16 cellular contexts compared by ENCODE assay signal in genomic region chr2:169561364-169561763, GRCh38. TPM values are rescaled to one million over a fixed set of nuclear protein-coding genes. Genes with fewer than 3 reads are reported as not detected.
DNase-seq lines count a peak whose midpoint lies in the region; ATAC-seq, FAIRE-seq and TF ChIP-seq lines count a peak whose summit lies in the region.
"Had no signal": no experiment of that assay in that cellular context is flagged by ENCODE, and none has a peak within 500 bp of the region (broad histone marks: within the 10 kb centered on the region; RNA-seq: fewer than 3 reads in every experiment).

No MANE protein-coding gene starts in this region.

- no peaks in the 10 kb centered on the region for H3K9me1 ChIP-seq in K562 (ENCODE audit: control insufficient read depth, insufficient read depth, low read length)

- H3K4me1 ChIP-seq in Caco-2 (no peaks in the 10 kb centered on the region), K562 (replicated peaks in 1 of 2; ENCODE audit: control insufficient read depth in 2 of 2, insufficient read depth in 2 of 2, low read length in 2 of 2) (no peaks in the 10 kb centered on the region), small intestine (ENCODE audit: control insufficient read depth in 2 of 2, insufficient read depth in 1 of 2, low read depth in 1 of 2, low read length in 1 of 2) (no peaks in the 10 kb centered on the region)

- H3K9ac ChIP-seq in K562 (ENCODE audit: insufficient read depth in 1 of 2, low read depth in 2 of 2, low read length in 2 of 2): no peak overlapping the region

- 100% methylated on average over 1 of the region's 1 CpG for WGBS in K562 (ENCODE audit: insufficient coverage, low coverage, missing lambda C conversion rate)
- 97 to 100% (median 98%) methylated on average over 1 of the region's 1 CpG for WGBS in small intestine, 3 donors

- in situ Hi-C loops in K562 (cut with MboI): no loop called here

- peak overlapping the region; percentile 45 for H3K27ac Mint-ChIP-seq in T-helper 1 cell treated with Interleukin-12 subunit alpha and Interleukin-12 subunit beta and Interleukin-4 antibody, amounts not matched to agents 30 μg/mL and 1 μg/mL, for 36 hours
- H3K27ac Mint-ChIP-seq in Caco-2 (ENCODE audit: unreplicated experiment) (peak overlapping the region; percentile 39), T-helper 17 cell (no peak overlapping the region)

- TF ChIP-seq EP300 in K562 (IDR thresholded peaks at IDR 0.05; ENCODE audit: low read length): no peak

- DNase-seq in T-helper 1 cell (no peak), Caco-2 (no peak), NCI-H1694 (lab: John Stamatoyannopoulos, UW) (peak; percentile 15), K562 (ENCODE audit: extremely low read depth in 1 of 4, low spot score in 3 of 4) (no peak), NCI-H446 treated with DMSO at 0.1 percent for 48 hours (lab: John Stamatoyannopoulos, UW) (no peak), T-helper 17 cell (no peak), small intestine (no peak)
- DNase-seq: ACHN, H7, Karpas-422, MG63, NCI-H2029, NCI-H524 treated with DMSO at 0.1 percent for 48 hours, SHP77 had no signal

- no peaks in the 10 kb centered on the region for H3K4me1 Mint-ChIP-seq in T-helper 1 cell treated with Interleukin-12 subunit alpha and Interleukin-12 subunit beta and Interleukin-4 antibody, amounts not matched to agents 30 μg/mL and 1 μg/mL, for 36 hours (ENCODE audit: low read depth)
- no peaks in the 10 kb centered on the region for H3K4me1 Mint-ChIP-seq in Caco-2 (ENCODE audit: low read depth, unreplicated experiment)
- no peaks in the 10 kb centered on the region for H3K4me1 Mint-ChIP-seq in T-helper 17 cell
- H3K4me1 Mint-ChIP-seq: CD14-positive monocyte had no signal

- H3K27me3 Mint-ChIP-seq in T-helper 1 cell treated with Interleukin-12 subunit alpha and Interleukin-12 subunit beta and Interleukin-4 antibody, amounts not matched to agents 30 μg/mL and 1 μg/mL, for 36 hours (ENCODE audit: low read depth): no peaks in the 10 kb centered on the region
- H3K27me3 Mint-ChIP-seq in Caco-2 (ENCODE audit: insufficient read depth, unreplicated experiment) (no peaks in the 10 kb centered on the region), T-helper 17 cell (no peaks in the 10 kb centered on the region)

- no peak overlapping the region for H3K4me3 Mint-ChIP-seq in T-helper 1 cell treated with Interleukin-12 subunit alpha and Interleukin-12 subunit beta and Interleukin-4 antibody, amounts not matched to agents 30 μg/mL and 1 μg/mL, for 36 hours
- no peak overlapping the region for H3K4me3 Mint-ChIP-seq in Caco-2 (ENCODE audit: unreplicated experiment)
- no peak overlapping the region for H3K4me3 Mint-ChIP-seq in T-helper 17 cell
- H3K4me3 Mint-ChIP-seq: CD14-positive monocyte had no signal

- H4K20me1 ChIP-seq in K562 (replicated peaks; ENCODE audit: control insufficient read depth, insufficient read depth, low read length): no peaks in the 10 kb centered on the region

- H3K4me3 ChIP-seq in Caco-2 (ENCODE audit: low read depth, low read length) (no peak overlapping the region), K562 (no peak overlapping the region), small intestine (ENCODE audit: low read depth in 1 of 2, low read length in 2 of 2) (no peak overlapping the region)
- H3K4me3 ChIP-seq: MG63 had no signal

- ATAC-seq in K562 (no peak), T-helper 17 cell (no peak)

- no peaks in the 10 kb centered on the region for H3K9me3 Mint-ChIP-seq in T-helper 1 cell treated with Interleukin-12 subunit alpha and Interleukin-12 subunit beta and Interleukin-4 antibody, amounts not matched to agents 30 μg/mL and 1 μg/mL, for 36 hours
- H3K9me3 Mint-ChIP-seq in Caco-2 (ENCODE audit: unreplicated experiment): no peaks in the 10 kb centered on the region

- FAIRE-seq in K562 (lab: Jason Lieb, UNC) (no peak), small intestine (lab: Jason Lieb, UNC) (no peak)

- TF ChIP-seq RAD21 in K562 (CRISPR knock-in tag; conservative IDR thresholded peaks at IDR 0.05 in 1 of 2, IDR thresholded peaks at IDR 0.05 in 1 of 2): no peak

- H3K27me3 ChIP-seq in Caco-2 (replicated peaks; ENCODE audit: control insufficient read depth, insufficient read depth, low read length) (no peaks in the 10 kb centered on the region), K562 (ENCODE audit: control insufficient read depth in 2 of 2, insufficient read depth in 2 of 2, low read length in 2 of 2) (no peaks in the 10 kb centered on the region), small intestine (ENCODE audit: control insufficient read depth in 2 of 2, insufficient read depth in 2 of 2, low read length in 2 of 2) (no peaks in the 10 kb centered on the region)
- H3K27me3 ChIP-seq: MG63 had no signal

- TF ChIP-seq CTCF in Caco-2 (IDR thresholded peaks at IDR 0.05; ENCODE audit: insufficient read depth in 1 of 2, low read depth in 1 of 2, low read length in 1 of 2, severe bottlenecking in 1 of 2, unreplicated experiment in 1 of 2): no peak
- TF ChIP-seq CTCF in K562 (IDR thresholded peaks at IDR 0.05 in 2 of 3, conservative IDR thresholded peaks at IDR 0.05 in 1 of 3; ENCODE audit: insufficient read depth in 2 of 3, low read depth in 1 of 3, low read length in 3 of 3): no peak

- POLR2A ChIA-PET in Caco-2 (lab: Charles Lee): no interaction called here
- POLR2A ChIA-PET in K562 (lab: Yijun Ruan, JAX): interaction anchor here (0.6 to 3.4 kb wide), 2 partner anchors 11 to 33 kb away, joined by 3 to 17 read pairs; partner anchors contain the start of gene FASTKD1

- peaks cover 16% of the 10 kb centered on the region for H3K36me3 Mint-ChIP-seq in T-helper 1 cell treated with Interleukin-12 subunit alpha and Interleukin-12 subunit beta and Interleukin-4 antibody, amounts not matched to agents 30 μg/mL and 1 μg/mL, for 36 hours (ENCODE audit: low read depth)
- H3K36me3 Mint-ChIP-seq in Caco-2 (ENCODE audit: insufficient read depth, unreplicated experiment) (peaks cover 33% of the 10 kb centered on the region), T-helper 17 cell (ENCODE audit: low read depth) (no peaks in the 10 kb centered on the region)

- no peak overlapping the region for H3K4me2 ChIP-seq in K562 (ENCODE audit: insufficient read depth, low read length)

- intact Hi-C loops in Caco-2 (cut with micrococcal nuclease; ENCODE audit: unreplicated experiment): no loop called here
- intact Hi-C loops in K562 (cut with micrococcal nuclease): no loop called here

- BruUV-seq in Caco-2 (replicated peaks; lab: Mats Ljungman, UMichigan) (no TSS peak), K562 (replicated peaks; lab: Mats Ljungman, UMichigan) (no TSS peak)

- H3K9me3 ChIP-seq in Caco-2 (no peaks in the 10 kb centered on the region), K562 (replicated peaks; ENCODE audit: control insufficient read depth, insufficient read depth, low read depth, low read length) (no peaks in the 10 kb centered on the region), T-helper 17 cell (ENCODE audit: control insufficient read depth, low read length, poor library complexity, severe bottlenecking) (no peaks in the 10 kb centered on the region), small intestine (ENCODE audit: control insufficient read depth, low read depth) (no peaks in the 10 kb centered on the region)
- H3K9me3 ChIP-seq: MG63 had no signal

- TF ChIP-seq POLR2A in K562 (conservative IDR thresholded peaks at IDR 0.05): no peak

- H3K79me2 ChIP-seq in K562 (ENCODE audit: control insufficient read depth, insufficient read depth, low read length): peaks cover 6% of the 10 kb centered on the region; the same call in 1 of the 3 replicates

- CTCF ChIA-PET in Caco-2 (lab: Charles Lee) (no interaction called here), K562 (lab: Yijun Ruan, JAX; ENCODE audit: low intra/inter-chr PET ratio) (no interaction called here)

- no peaks in the 10 kb centered on the region for H3K36me3 ChIP-seq in Caco-2 (ENCODE audit: control insufficient read depth, insufficient read depth, low read length)
- H3K36me3 ChIP-seq in K562 (ENCODE audit: control insufficient read depth, insufficient read depth, low read length): peaks cover 61% of the 10 kb centered on the region
- peaks cover 0 to 5% of the 10 kb centered on the region in 2 donors for H3K36me3 ChIP-seq in small intestine (ENCODE audit: control insufficient read depth in 2 of 2, insufficient read depth in 2 of 2, low read length in 2 of 2)

- H3K27ac ChIP-seq in K562 (ENCODE audit: extremely low read depth, low read depth, low read length) (no peak overlapping the region), small intestine (ENCODE audit: low read depth in 1 of 2, low read length in 1 of 2) (no peak overlapping the region)

- no peak overlapping the region for H2AFZ ChIP-seq in K562 (ENCODE audit: low read depth, low read length)

RNA-seq across cellular contexts. Expression of gene FASTKD1, which starts 12.3 kb away (rescaled TPM):
- total RNA-seq in Caco-2 (2022) (27.6 and 36.8 TPM in 2 replicates), K562 (2014; rRNA removed) (54.2 and 63.5 TPM in 2 replicates), K562 (2014; rRNA removed; fragmentation: Illumina TruSeq; extraction: Trizol) (134 and 152 TPM in 2 replicates), K562 (2015; rRNA removed; fragmentation: Illumina TruSeq; extraction: Trizol) (111 and 119 TPM in 2 replicates), K562 (2021) (90.0 and 114 TPM in 2 replicates), T-helper 17 cell (10 to 100 TPM; 15.6 to 18.4 TPM)
- 126 and 375 TPM in 2 replicates for total RNA-seq in K562 (2011; cell fraction: chromatin; rRNA removed; ENCODE audit: low replicate concordance)
- total RNA-seq in K562 (2011; cell fraction: nucleolus; rRNA removed): 63.7 and 91.6 TPM in 2 replicates
- total RNA-seq in K562 (2011; cell fraction: nucleoplasm; rRNA removed): 176 and 221 TPM in 2 replicates
- polyA plus RNA-seq in K562 (2011; rRNA removed) (93.3 and 125 TPM in 2 replicates), K562 (2014; fragmentation: Illumina TruSeq; extraction: Trizol) (83.6 and 89.9 TPM in 2 replicates), K562 (2014; fragmentation: Nextera tagmentation; extraction: Ambion mirVana) (100 to 1,000 TPM; 121 to 132 TPM), K562 (2014; rRNA removed) (117 and 129 TPM in 2 replicates), small intestine (100 to 1,000 TPM in 1 of 3 donors, 10 to 100 TPM in 2; 37.2 to 110 (median 68.1) TPM)
- polyA plus RNA-seq in K562 (2011; cell fraction: cytosol; rRNA removed): 12.6 and 32.4 TPM in 2 replicates
- polyA plus RNA-seq in K562 (2011; cell fraction: nucleus; rRNA removed): 70.2 and 104 TPM in 2 replicates
- 72.3 and 82.3 TPM in 2 replicates for polyA plus RNA-seq in K562 (2012)
- 92.1 and 99.5 TPM in 2 replicates for polyA minus RNA-seq in K562 (2011; rRNA and poly(A)+ RNA removed)
- polyA minus RNA-seq in K562 (2011; cell fraction: cytosol; rRNA and poly(A)+ RNA removed): 26.0 and 34.5 TPM in 2 replicates
- 66.9 and 106 TPM in 2 replicates for polyA minus RNA-seq in K562 (2011; cell fraction: nucleus; rRNA and poly(A)+ RNA removed)

RNA-seq across cellular contexts. Expression of gene PPIG, which starts 22.8 kb away (rescaled TPM):
- total RNA-seq in Caco-2 (2022) (60.3 and 68.9 TPM in 2 replicates), K562 (2014; rRNA removed) (47.7 and 52.5 TPM in 2 replicates), K562 (2014; rRNA removed; fragmentation: Illumina TruSeq; extraction: Trizol) (124 and 153 TPM in 2 replicates), K562 (2015; rRNA removed; fragmentation: Illumina TruSeq; extraction: Trizol) (122 and 127 TPM in 2 replicates), K562 (2021) (63.7 and 75.2 TPM in 2 replicates), T-helper 17 cell (10 to 100 TPM; 64.3 to 66.0 TPM)
- total RNA-seq in K562 (2011; cell fraction: chromatin; rRNA removed; ENCODE audit: low replicate concordance): 39.3 and 132 TPM in 2 replicates
- total RNA-seq in K562 (2011; cell fraction: nucleolus; rRNA removed): 23.7 and 28.8 TPM in 2 replicates
- total RNA-seq in K562 (2011; cell fraction: nucleoplasm; rRNA removed): 43.7 and 59.3 TPM in 2 replicates
- polyA plus RNA-seq in K562 (2011; rRNA removed) (112 and 126 TPM in 2 replicates), K562 (2014; fragmentation: Illumina TruSeq; extraction: Trizol) (137 and 165 TPM in 2 replicates), K562 (2014; fragmentation: Nextera tagmentation; extraction: Ambion mirVana) (100 to 1,000 TPM in 1 of 2 experiments, 10 to 100 TPM in 1; 92.9 to 166 TPM), K562 (2014; rRNA removed) (86.6 and 91.0 TPM in 2 replicates), small intestine (10 to 100 TPM; 33.5 to 56.5 (median 45.2) TPM)
- 8.9 and 23.6 TPM in 2 replicates for polyA plus RNA-seq in K562 (2011; cell fraction: cytosol; rRNA removed)
- polyA plus RNA-seq in K562 (2011; cell fraction: nucleus; rRNA removed): 46.0 and 67.2 TPM in 2 replicates
- 45.7 and 81.8 TPM in 2 replicates for polyA plus RNA-seq in K562 (2012)
- polyA minus RNA-seq in K562 (2011; rRNA and poly(A)+ RNA removed): 90.9 and 115 TPM in 2 replicates
- 24.3 and 24.4 TPM in 2 replicates for polyA minus RNA-seq in K562 (2011; cell fraction: cytosol; rRNA and poly(A)+ RNA removed)
- 42.1 and 73.2 TPM in 2 replicates for polyA minus RNA-seq in K562 (2011; cell fraction: nucleus; rRNA and poly(A)+ RNA removed)

RNA-seq across cellular contexts. Expression of gene KLHL41, which starts 51.9 kb away (rescaled TPM):
- total RNA-seq in Caco-2 (2022) (0.21 TPM in 1 of 2 replicates, not detected in the other), K562 (2014; rRNA removed) (0.05 TPM in 1 of 2 replicates, not detected in the other), K562 (2014; rRNA removed; fragmentation: Illumina TruSeq; extraction: Trizol) (0.06 and 0.11 TPM in 2 replicates), K562 (2015; rRNA removed; fragmentation: Illumina TruSeq; extraction: Trizol) (0.19 and 0.22 TPM in 2 replicates), K562 (2021) (0.09 TPM in 1 of 2 replicates, not detected in the other), T-helper 17 cell (not detected)
- total RNA-seq in K562 (2011; cell fraction: chromatin; rRNA removed; ENCODE audit: low replicate concordance): 0.46 and 0.63 TPM in 2 replicates
- 0.17 and 0.79 TPM in 2 replicates for total RNA-seq in K562 (2011; cell fraction: nucleolus; rRNA removed)
- 0.29 TPM in 1 of 2 replicates, not detected in the other for total RNA-seq in K562 (2011; cell fraction: nucleoplasm; rRNA removed)
- polyA plus RNA-seq in K562 (2011; rRNA removed) (0.08 and 0.15 TPM in 2 replicates), K562 (2014; fragmentation: Illumina TruSeq; extraction: Trizol) (0.09 and 0.14 TPM in 2 replicates), K562 (2014; fragmentation: Nextera tagmentation; extraction: Ambion mirVana) (under 1 TPM; 0.08 to 0.13 TPM), K562 (2014; rRNA removed) (0.03 and 1.5 TPM in 2 replicates), small intestine (1 to 10 TPM in 2 of 3 donors, under 1 TPM in 1; 0.31 to 2.7 (median 1.6) TPM)
- polyA plus RNA-seq in K562 (2011; cell fraction: cytosol; rRNA removed): 0.04 TPM in 1 of 2 replicates, not detected in the other
- 0.14 and 0.22 TPM in 2 replicates for polyA plus RNA-seq in K562 (2011; cell fraction: nucleus; rRNA removed)
- 0.08 and 0.16 TPM in 2 replicates for polyA plus RNA-seq in K562 (2012)
- polyA minus RNA-seq in K562 (2011; rRNA and poly(A)+ RNA removed): 0.14 and 0.63 TPM in 2 replicates
- not detected in 2 replicates for polyA minus RNA-seq in K562 (2011; cell fraction: cytosol; rRNA and poly(A)+ RNA removed)
- polyA minus RNA-seq in K562 (2011; cell fraction: nucleus; rRNA and poly(A)+ RNA removed): 0.13 and 0.56 TPM in 2 replicates
- total RNA-seq: H7 had no signal
- polyA plus RNA-seq: CD14-positive monocyte had no signal
